Comparison of ENCODE assay signal across 2 cellular contexts in the genomic region with DNA sequence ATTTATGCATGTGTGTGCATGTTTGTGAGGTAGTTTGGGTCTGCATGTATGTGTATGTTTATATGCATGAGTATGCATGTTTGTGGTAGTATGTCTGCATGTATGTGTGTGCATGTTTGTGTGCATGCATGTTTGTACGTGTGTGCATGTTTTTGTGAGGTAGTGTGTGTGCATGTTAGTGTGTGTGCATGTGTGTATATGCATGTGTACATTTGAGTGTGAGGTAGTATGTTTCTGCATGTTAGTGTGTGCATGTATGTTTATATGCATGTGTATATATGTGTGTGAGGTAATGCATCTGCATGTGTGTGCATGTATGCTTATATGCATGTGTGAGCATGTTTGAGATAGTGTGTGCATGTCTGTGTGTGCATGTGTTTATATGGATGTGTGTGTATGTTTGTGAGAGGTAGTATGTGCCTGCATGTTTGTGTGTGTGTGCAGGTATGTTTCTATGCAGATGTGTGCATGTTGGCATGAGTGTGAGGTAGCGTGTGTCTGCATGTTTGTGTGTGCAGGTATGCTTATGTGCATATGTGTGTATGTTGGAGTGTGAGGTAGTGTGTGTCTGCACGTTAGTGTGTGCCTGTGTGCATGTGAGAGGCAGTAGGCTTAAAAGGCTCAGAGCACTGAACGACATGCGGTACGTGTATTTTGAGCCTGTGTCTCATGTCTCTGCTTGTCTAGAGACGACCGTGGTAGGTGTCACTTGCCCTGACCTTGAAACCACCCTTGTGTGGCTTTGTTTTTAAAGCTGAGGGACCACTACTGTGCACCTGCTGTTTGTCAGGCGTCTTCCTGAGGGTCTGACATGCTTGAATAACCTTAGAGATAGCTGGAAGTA.
A peak's percentile ranks its signal among the peaks of the same experiment; 100 is the strongest.
TF ChIP-seq lines count a peak whose summit lies in the region.

No MANE protein-coding gene starts in this region.

TF ChIP-seq in HEK293, 187 proteins besides CTCF, POLR2A, EP300 and RAD21:
- TF ChIP-seq ZSCAN4 (tag by site-specific recombination; IDR thresholded peaks at IDR 0.05) (peak; percentile 88), ZNF416 (tag by site-specific recombination; IDR thresholded peaks at IDR 0.05) (no peak)

TF ChIP-seq in H1, 55 proteins besides CTCF, POLR2A, EP300 and RAD21:
- no peak for TF ChIP-seq RBBP5 (IDR thresholded peaks at IDR 0.05; ENCODE audit: borderline replicate concordance, low read depth, low read length)
- TF ChIP-seq TAF7 (optimal IDR thresholded peaks at IDR 0.05; ENCODE audit: borderline replicate concordance, low read depth, low read length) = no peak
- no peak for TF ChIP-seq EGR1 (IDR thresholded peaks at IDR 0.05; ENCODE audit: borderline replicate concordance, low read depth, low read length)
- TF ChIP-seq GABPA (IDR thresholded peaks at IDR 0.05; ENCODE audit: borderline replicate concordance, insufficient read depth, low read length) = no peak
